ENCODE assay signal across 1 cellular context in the genomic region with DNA sequence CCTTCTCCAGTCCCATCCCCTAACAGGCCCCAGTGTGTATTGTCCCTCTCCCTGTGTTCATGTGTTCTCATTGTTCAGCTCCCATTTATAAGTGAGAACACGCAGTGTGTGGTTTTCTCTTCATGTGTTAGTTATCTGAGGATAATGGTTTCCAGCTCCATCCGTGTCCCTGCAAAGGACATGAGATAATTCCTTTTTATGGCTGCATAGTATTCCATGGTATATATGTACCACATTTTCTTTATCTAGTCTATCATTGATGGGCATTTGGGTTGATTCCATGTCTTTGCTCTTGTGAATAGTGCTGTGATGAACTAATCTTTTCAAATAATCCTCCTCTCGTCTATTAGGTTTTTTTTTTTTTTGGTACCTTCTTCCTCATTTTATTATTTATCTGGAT. TPM values are rescaled to one million over a fixed set of nuclear protein-coding genes. Genes with fewer than 3 reads are reported as not detected.
"Had no signal": no experiment of that assay in that cellular context is flagged by ENCODE, and none has a peak within 500 bp of the region (broad histone marks: within the 10 kb centered on the region; RNA-seq: fewer than 3 reads in every experiment).

No MANE protein-coding gene starts in this region.

RNA-seq across cellular contexts. Expression of a gene that starts 25.9 kb away (rescaled TPM):
- polyA plus RNA-seq: GM23338 had no signal
